Comparison of ENCODE assay signal across 14 cellular contexts in the genomic region with DNA sequence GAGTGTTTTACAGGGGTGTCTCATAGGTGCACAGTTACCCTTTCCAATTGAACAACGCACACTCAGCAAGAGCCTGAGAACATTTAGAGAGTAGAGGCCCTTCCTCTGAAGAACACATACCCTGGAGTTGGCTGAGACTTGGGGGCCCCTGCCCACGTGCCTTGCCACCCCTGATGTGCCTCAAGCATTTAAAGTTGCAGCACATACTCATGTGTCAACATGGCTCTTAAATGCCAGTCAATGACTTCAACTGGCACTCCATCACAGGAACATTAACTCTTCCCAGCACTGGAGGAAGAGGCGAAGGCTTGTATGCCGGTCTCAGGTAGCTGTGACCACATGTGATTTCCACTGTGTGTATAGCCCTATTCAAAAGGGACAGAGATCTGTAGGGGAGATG.
"Had no signal": no experiment of that assay in that cellular context is flagged by ENCODE, and none has a peak within 500 bp of the region (broad histone marks: within the 10 kb centered on the region; RNA-seq: fewer than 3 reads in every experiment).

No MANE protein-coding gene starts in this region.

- H3K27me3 Mint-ChIP-seq: brain had no signal

- H3K27ac ChIP-seq: gastroesophageal sphincter had no signal

- H3K27me3 ChIP-seq: gastroesophageal sphincter had no signal

- ATAC-seq: activated naive CD4-positive, alpha-beta T cell treated with anti-CD3 and anti-CD28 coated beads, Interleukin-2, amount 50 U/mL, for 72 hours; gastroesophageal sphincter; left ventricle myocardium superior; naive thymus-derived CD4-positive, alpha-beta T cell; right cardiac atrium had no signal

- H3K9me3 Mint-ChIP-seq: activated naive CD4-positive, alpha-beta T cell treated with anti-CD3 and anti-CD28 coated beads, Interleukin-2, amount 50 U/mL, for 72 hours; brain; naive thymus-derived CD4-positive, alpha-beta T cell had no signal

- H3K4me3 Mint-ChIP-seq: brain; naive thymus-derived CD4-positive, alpha-beta T cell had no signal

- H3K4me3 ChIP-seq: gastroesophageal sphincter, smooth muscle cell had no signal

- H3K27ac Mint-ChIP-seq: activated naive CD4-positive, alpha-beta T cell treated with anti-CD3 and anti-CD28 coated beads, Interleukin-2, amount 50 U/mL, for 72 hours; brain; naive thymus-derived CD4-positive, alpha-beta T cell had no signal

- H3K36me3 Mint-ChIP-seq: activated naive CD4-positive, alpha-beta T cell treated with anti-CD3 and anti-CD28 coated beads, Interleukin-2, amount 50 U/mL, for 72 hours had no signal

- DNase-seq: activated CD4-positive, alpha-beta T cell treated with anti-CD3 and anti-CD28 coated beads, Interleukin-2, amount 50 U/mL, for 1 hour; activated T-cell treated with anti-CD3 and anti-CD28 coated beads, Interleukin-2, amount 50 U/mL, for 1 hour; amniotic stem cell; cerebellar nuclear complex; dermis blood vessel endothelial cell; kidney; left ventricle myocardium superior; midbrain; naive thymus-derived CD4-positive, alpha-beta T cell; right cardiac atrium had no signal

- H3K9me3 ChIP-seq: gastroesophageal sphincter had no signal

- H3K36me3 ChIP-seq: gastroesophageal sphincter had no signal
